9 cellular contexts compared by ENCODE assay signal in the genomic region with DNA sequence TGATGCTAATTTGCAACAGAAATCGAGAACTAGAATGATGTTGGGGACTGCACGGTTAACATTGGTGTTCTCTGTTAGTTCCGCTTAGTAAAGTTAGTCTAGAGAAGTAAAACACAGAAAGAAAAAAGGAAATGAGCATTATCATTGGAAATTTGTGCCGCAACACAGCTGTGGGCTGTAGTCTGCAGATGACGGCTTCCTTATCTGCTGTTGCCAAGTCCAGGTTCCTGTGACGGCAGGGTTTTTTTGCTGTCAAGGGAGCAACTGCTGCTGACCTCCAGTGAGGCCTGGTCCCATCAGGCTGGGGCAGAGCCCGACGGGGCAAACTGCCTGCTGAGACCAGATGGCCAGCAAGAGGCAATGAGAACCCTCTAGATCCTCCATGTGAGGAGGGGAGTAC. TPM values are rescaled to one million over a fixed set of nuclear protein-coding genes. Genes with fewer than 3 reads are reported as not detected.
A peak's percentile ranks its signal among the peaks of the same experiment; 100 is the strongest.
DNase-seq lines count a peak whose midpoint lies in the region; ATAC-seq, FAIRE-seq and TF ChIP-seq lines count a peak whose summit lies in the region.
"Had no signal": no experiment of that assay in that cellular context is flagged by ENCODE, and none has a peak within 500 bp of the region (broad histone marks: within the 10 kb centered on the region; RNA-seq: fewer than 3 reads in every experiment).

No MANE protein-coding gene starts in this region.

- no peak overlapping the region for H3K4me3 ChIP-seq in GM12864 (ENCODE audit: low read depth, low read length)
- H3K4me3 ChIP-seq in heart left ventricle: no peak overlapping the region

- peak overlapping the region in 3 of 12 donors; percentile 48 to 78 (median 49) for H3K27ac ChIP-seq in heart left ventricle
- H3K27ac ChIP-seq: parathyroid adenoma had no signal

- H3K27me3 ChIP-seq in heart left ventricle: no peaks in the 10 kb centered on the region

- intact Hi-C loops in heart left ventricle (cut with DNase I): no loop called here

- H3K27me3 Mint-ChIP-seq in activated CD4-positive, alpha-beta T cell treated with anti-CD3 and anti-CD28 coated beads, Interleukin-2, amount 10 ng/mL, durations not matched to agents 7 days and 5 days: no peaks in the 10 kb centered on the region

- POLR2A ChIA-PET in activated CD4-positive, alpha-beta T cell treated with anti-CD3 and anti-CD28 coated beads, Interleukin-2, amount 10 ng/mL, durations not matched to agents 7 days and 5 days (lab: Charles Lee): no interaction called here

- peaks cover 0 to 27% (median 4%) of the 10 kb centered on the region in 9 donors for H3K36me3 ChIP-seq in heart left ventricle

- TF ChIP-seq POLR2A in heart left ventricle (IDR thresholded peaks at IDR 0.05): no peak

- CTCF ChIA-PET in activated CD4-positive, alpha-beta T cell treated with anti-CD3 and anti-CD28 coated beads, Interleukin-2, amount 10 ng/mL, durations not matched to agents 7 days and 5 days (lab: Charles Lee): no interaction called here

- TF ChIP-seq CTCF in GM12864 (IDR thresholded peaks at IDR 0.05; ENCODE audit: low read depth, low read length, missing control alignments) (no peak), heart left ventricle (IDR thresholded peaks at IDR 0.05) (no peak)

- H3K4me1 Mint-ChIP-seq in activated CD4-positive, alpha-beta T cell treated with anti-CD3 and anti-CD28 coated beads, Interleukin-2, amount 10 ng/mL, durations not matched to agents 7 days and 5 days: peaks cover 21% of the 10 kb centered on the region

- no peaks in the 10 kb centered on the region for H3K9me3 Mint-ChIP-seq in activated CD4-positive, alpha-beta T cell treated with anti-CD3 and anti-CD28 coated beads, Interleukin-2, amount 10 ng/mL, durations not matched to agents 7 days and 5 days

- H3K4me1 ChIP-seq in heart left ventricle: peaks cover 0 to 8% (median 0%) of the 10 kb centered on the region in 12 donors
- H3K4me1 ChIP-seq: parathyroid adenoma had no signal

- H3K36me3 Mint-ChIP-seq in activated CD4-positive, alpha-beta T cell treated with anti-CD3 and anti-CD28 coated beads, Interleukin-2, amount 10 ng/mL, durations not matched to agents 7 days and 5 days (ENCODE audit: low read depth): peaks cover 21% of the 10 kb centered on the region

- no peaks in the 10 kb centered on the region for H3K9me3 ChIP-seq in heart left ventricle

- peak; percentile 39 for DNase-seq in GM12864 (ENCODE audit: low read depth)
- peak in 4 of 5 donors; percentile 11 to 43 (median 30) for DNase-seq in heart left ventricle
- no peak for DNase-seq in T-helper 1 cell
- no peak for DNase-seq in cortex of kidney (lab: John Stamatoyannopoulos, UW)
- no peak for DNase-seq in HTR-8/SVneo (ENCODE audit: insufficient read length, low spot score)
- DNase-seq in activated CD4-positive, alpha-beta T cell treated with anti-CD3 and anti-CD28 coated beads, Interleukin-2, amount 10 ng/mL, durations not matched to agents 7 days and 5 days: no peak

- 67 to 75% (median 72%) methylated on average over 8 of the region's 8 CpGs for WGBS in heart left ventricle, 4 donors

- no peak for FAIRE-seq in HTR-8/SVneo (lab: Jason Lieb, UNC)

- ATAC-seq in GM21390 (IDR thresholded peaks at IDR 0.05; ENCODE audit: unreplicated experiment) (peak; percentile 77), HG03439 (IDR thresholded peaks at IDR 0.05; ENCODE audit: unreplicated experiment) (peak; percentile 86), heart left ventricle (peak in 3 of 4 donors; percentile 52 to 74 (median 66))

- H3K27ac Mint-ChIP-seq in activated CD4-positive, alpha-beta T cell treated with anti-CD3 and anti-CD28 coated beads, Interleukin-2, amount 10 ng/mL, durations not matched to agents 7 days and 5 days: no peak overlapping the region

- H3K4me3 Mint-ChIP-seq in activated CD4-positive, alpha-beta T cell treated with anti-CD3 and anti-CD28 coated beads, Interleukin-2, amount 10 ng/mL, durations not matched to agents 7 days and 5 days: no peak overlapping the region

RNA-seq across cellular contexts. Expression of a gene that starts 38.9 kb away (rescaled TPM):
- under 1 TPM in 5 of 9 donors, not detected in 4; 0.11 to 0.53 (median 0.34) TPM for total RNA-seq in heart left ventricle
- under 1 TPM in 1 of 2 donors, not detected in 1; 0.01 TPM for polyA plus RNA-seq in heart left ventricle
- total RNA-seq in activated CD4-positive, alpha-beta T cell treated with anti-CD3 and anti-CD28 coated beads, Interleukin-2, amount 10 ng/mL, durations not matched to agents 7 days and 5 days: under 1 TPM; 0.07 to 0.08 TPM

RNA-seq across cellular contexts. Expression of a gene that starts 52.8 kb away (rescaled TPM):
- total RNA-seq in heart left ventricle: 10 to 100 TPM; 25.5 to 77.2 (median 50.2) TPM
- 100 to 1,000 TPM in 1 of 2 donors, 10 to 100 TPM in 1; 24.0 to 109 TPM for polyA plus RNA-seq in heart left ventricle
- total RNA-seq in activated CD4-positive, alpha-beta T cell treated with anti-CD3 and anti-CD28 coated beads, Interleukin-2, amount 10 ng/mL, durations not matched to agents 7 days and 5 days: 10 to 100 TPM; 55.4 to 60.8 TPM

Comparison
In these comparisons a context has a peak if more than half of its experiments do, and no peak if none do; other contexts are left out.
1. DNase-seq: peak in GM12864 (single experiment) and heart left ventricle (4 of 5); none in T-helper 1 cell (0 of 5), cortex of kidney (single experiment), HTR-8/SVneo (single experiment) and activated CD4-positive, alpha-beta T cell treated with anti-CD3 and anti-CD28 coated beads, Interleukin-2, amount 10 ng/mL, durations not matched to agents 7 days and 5 days (single experiment).
2. Peak in every context shown above with its lines, with median percentiles within 50 percentile points of each other: ATAC-seq.